ENCODE assay signal across 1 cellular context in the genomic region with DNA sequence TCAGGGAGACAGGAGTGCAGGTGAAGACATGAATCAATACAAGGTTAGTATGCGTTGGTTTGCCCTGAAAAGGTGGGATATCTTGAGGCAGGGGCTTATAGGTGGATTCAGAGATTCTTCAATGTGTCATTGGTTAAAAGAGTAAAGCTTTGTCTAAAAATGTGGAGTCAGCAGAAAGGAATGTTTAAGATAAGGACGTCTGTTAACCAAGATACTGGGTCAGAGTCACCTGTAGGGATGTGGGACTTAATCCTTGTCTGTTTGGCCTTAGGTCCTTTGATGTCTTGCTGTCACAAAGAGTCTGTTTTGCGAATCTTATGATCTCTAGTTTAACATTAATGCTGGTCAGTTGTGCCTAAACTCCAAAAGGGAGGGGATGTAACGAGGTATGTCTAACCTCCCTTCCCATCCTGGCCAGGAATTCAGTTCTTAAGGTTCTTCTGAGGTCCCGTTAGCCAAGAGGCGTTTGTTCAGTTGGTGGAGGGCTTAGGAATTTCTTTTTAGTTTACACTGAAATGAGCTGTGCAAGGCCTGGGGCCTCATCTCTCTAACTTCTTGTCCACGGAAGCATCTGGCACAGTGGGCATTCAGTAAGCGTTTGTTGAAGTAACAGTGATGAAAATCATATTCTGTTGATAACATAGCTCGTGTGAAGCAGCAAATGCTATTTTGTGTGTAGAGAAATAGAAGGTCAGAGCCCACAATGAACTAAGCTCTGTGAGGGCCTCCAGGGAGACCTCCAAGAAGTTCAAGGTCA.
TF ChIP-seq lines count a peak whose summit lies in the region.

No MANE protein-coding gene starts in this region.

TF ChIP-seq in H1, 55 proteins besides CTCF, POLR2A, EP300 and RAD21 (continued from another document):
- no peak for TF ChIP-seq BACH1 (IDR thresholded peaks at IDR 0.05; ENCODE audit: low read length)
- TF ChIP-seq EGR1 (IDR thresholded peaks at IDR 0.05; ENCODE audit: borderline replicate concordance, low read depth, low read length) = no peak
- TF ChIP-seq GTF2F1 (IDR thresholded peaks at IDR 0.05; ENCODE audit: borderline replicate concordance, low read depth, low read length) = no peak
- TF ChIP-seq JUND (IDR thresholded peaks at IDR 0.05; ENCODE audit: low read length) = no peak
- TF ChIP-seq MAFK (IDR thresholded peaks at IDR 0.05; ENCODE audit: low read depth, low read length) = peak; percentile 91
- no peak for TF ChIP-seq CHD2 (IDR thresholded peaks at IDR 0.05; ENCODE audit: low read length)
TF ChIP-seq in H1: peak in this region for 1.
